ENCODE assay signal across 17 cellular contexts in genomic region chr19:34692541-34692940, GRCh38. TPM values are rescaled to one million over a fixed set of nuclear protein-coding genes. Genes with fewer than 3 reads are reported as not detected.
"Had no signal": no experiment of that assay in that cellular context is flagged by ENCODE, and none has a peak within 500 bp of the region (broad histone marks: within the 10 kb centered on the region; RNA-seq: fewer than 3 reads in every experiment).

No MANE protein-coding gene starts in this region.

- DNase-seq: activated CD4-positive, alpha-beta T cell treated with anti-CD3 and anti-CD28 coated beads for 1 hour; activated CD4-positive, alpha-beta T cell treated with anti-CD3 and anti-CD28 coated beads, Interleukin-2, amount 50 U/mL, for 48 hours; activated gamma-delta T cell; cerebellar nuclear complex; cortex of kidney; effector memory CD4-positive, alpha-beta T cell; esophagus squamous epithelium; nephron progenitor cell; nucleus accumbens; posterior cingulate gyrus; spleen; stimulated activated CD4-positive, alpha-beta T cell treated with anti-CD3 and anti-CD28 coated beads, Interleukin-4, amount 100 ng/mL, for 4 hours; stimulated activated naive B cell treated with anti-CD40 and anti-IgM and Interleukin-4, amounts not matched to agents 10 μg/mL and 1 μg/mL and 100 μg/mL, for 72 hours; upper lobe of right lung had no signal

- ATAC-seq: left lobe of liver; stimulated activated naive B cell treated with anti-CD40 and anti-IgM and Interleukin-4, amounts not matched to agents 10 μg/mL and 1 μg/mL and 100 μg/mL, for 72 hours; upper lobe of right lung had no signal

RNA-seq across cellular contexts. Expression of gene SCGB2B2, which starts 15.6 kb away (rescaled TPM):
- total RNA-seq: ascending aorta had no signal
- polyA plus RNA-seq: hepatocyte had no signal
